ENCODE assay signal across 10 cellular contexts in the genomic region with DNA sequence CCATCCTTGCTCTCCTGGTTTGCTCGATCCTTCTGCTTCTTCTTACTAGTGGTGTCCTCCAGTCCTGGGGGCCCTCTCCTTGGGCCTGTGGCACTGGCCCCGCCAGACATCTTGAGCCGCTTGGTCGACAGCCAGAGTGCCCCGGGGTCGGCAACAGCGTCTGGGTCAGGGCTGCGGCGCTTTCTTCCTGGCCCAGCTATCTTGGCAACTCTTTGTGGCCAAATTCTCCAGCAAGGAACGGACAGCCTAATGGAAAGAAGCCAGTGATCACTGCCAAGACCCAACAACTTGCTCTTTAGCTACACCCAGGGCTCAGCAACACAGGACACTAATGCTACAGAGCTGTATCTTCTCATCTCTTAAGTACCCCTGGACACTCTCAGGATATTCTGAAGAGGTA. TPM values are rescaled to one million over a fixed set of nuclear protein-coding genes. Genes with fewer than 3 reads are reported as not detected.
DNase-seq lines count a peak whose midpoint lies in the region; ATAC-seq lines count a peak whose summit lies in the region.
"Had no signal": no experiment of that assay in that cellular context is flagged by ENCODE, and none has a peak within 500 bp of the region (broad histone marks: within the 10 kb centered on the region; RNA-seq: fewer than 3 reads in every experiment).

No MANE protein-coding gene starts in this region.

- intact Hi-C loops in activated T-helper 2 cell treated with anti-CD3 and anti-CD28 coated beads, Interferon-gamma antibody, Interleukin-2, Interleukin-4, amounts not matched to agents 10 μg/mL and 5 μg/mL and 100 μg/mL, durations not matched to agents 14 hours and 24 hours and 36 hours (cut with micrococcal nuclease), result no loop called here
- intact Hi-C loops in right cardiac atrium (cut with DNase I), result no loop called here

- no peaks in the 10 kb centered on the region for H3K27me3 Mint-ChIP-seq in activated naive CD4-positive, alpha-beta T cell treated with anti-CD3 and anti-CD28 coated beads, Interleukin-2, amount 10 ng/mL, durations not matched to agents 7 days and 5 days
- no peaks in the 10 kb centered on the region for H3K27me3 Mint-ChIP-seq in activated T-helper 2 cell treated with anti-CD3 and anti-CD28 coated beads, Interferon-gamma antibody, Interleukin-2, Interleukin-4, amounts not matched to agents 10 μg/mL and 5 μg/mL and 100 μg/mL, durations not matched to agents 14 hours and 24 hours and 36 hours (ENCODE audit: low read depth)

- WGBS in right cardiac atrium, result 35% methylated on average over 10 of the region's 10 CpGs

- DNase-seq in activated naive CD4-positive, alpha-beta T cell treated with anti-CD3 and anti-CD28 coated beads, Interleukin-2, amount 10 ng/mL, durations not matched to agents 7 days and 5 days, result no peak
- no peak for DNase-seq in activated naive CD4-positive, alpha-beta T cell (lab: John Stamatoyannopoulos, UW)
- no peak for DNase-seq in activated T-helper 2 cell treated with anti-CD3 and anti-CD28 coated beads, Interferon-gamma antibody, Interleukin-2, Interleukin-4, amounts not matched to agents 10 μg/mL and 5 μg/mL and 100 μg/mL, durations not matched to agents 14 hours and 24 hours and 36 hours (ENCODE audit: low spot score)
- DNase-seq in right cardiac atrium (peak in 2 of 3 donors; percentile 72 to 78), LoVo (ENCODE audit: low spot score) (no peak), SKM-1 (lab: John Stamatoyannopoulos, UW; ENCODE audit: unreplicated experiment) (no peak), HCEC 1CT (no peak)
- DNase-seq: C1 segment of cervical spinal cord, MV-4-11 had no signal

- H3K4me1 Mint-ChIP-seq in activated naive CD4-positive, alpha-beta T cell treated with anti-CD3 and anti-CD28 coated beads, Interleukin-2, amount 10 ng/mL, durations not matched to agents 7 days and 5 days, result peaks cover 24% of the 10 kb centered on the region
- peaks cover 11% of the 10 kb centered on the region for H3K4me1 Mint-ChIP-seq in activated T-helper 2 cell treated with anti-CD3 and anti-CD28 coated beads, Interferon-gamma antibody, Interleukin-2, Interleukin-4, amounts not matched to agents 10 μg/mL and 5 μg/mL and 100 μg/mL, durations not matched to agents 14 hours and 24 hours and 36 hours (ENCODE audit: low read depth)

- H3K9me3 ChIP-seq in right cardiac atrium (ENCODE audit: control insufficient read depth, low read length) (no peaks in the 10 kb centered on the region), subcutaneous abdominal adipose tissue (ENCODE audit: control insufficient read depth in 5 of 5, low read length in 5 of 5) (no peaks in the 10 kb centered on the region)

- peak overlapping the region; percentile 96 to 100 (median 98) for H3K9ac ChIP-seq in subcutaneous abdominal adipose tissue (ENCODE audit: low read length in 5 of 5)

- CTCF ChIA-PET in activated naive CD4-positive, alpha-beta T cell treated with anti-CD3 and anti-CD28 coated beads, Interleukin-2, amount 10 ng/mL, durations not matched to agents 7 days and 5 days (lab: Charles Lee), result no interaction called here

- H3K36me3 ChIP-seq in subcutaneous abdominal adipose tissue (ENCODE audit: control insufficient read depth in 5 of 5, insufficient read depth in 5 of 5, low read length in 5 of 5), result peaks cover 0 to 81% (median 73%) of the 10 kb centered on the region in 5 donors

- H3K4me3 ChIP-seq in right cardiac atrium (ENCODE audit: low read length) (no peak overlapping the region), subcutaneous abdominal adipose tissue (ENCODE audit: low read depth in 1 of 5, low read length in 5 of 5) (peak overlapping the region in 3 of 5 donors; percentile 2 to 93 (median 80))

- peak overlapping the region; percentile 87 for H3K4me3 Mint-ChIP-seq in activated naive CD4-positive, alpha-beta T cell treated with anti-CD3 and anti-CD28 coated beads, Interleukin-2, amount 10 ng/mL, durations not matched to agents 7 days and 5 days
- H3K4me3 Mint-ChIP-seq in activated T-helper 2 cell treated with anti-CD3 and anti-CD28 coated beads, Interferon-gamma antibody, Interleukin-2, Interleukin-4, amounts not matched to agents 10 μg/mL and 5 μg/mL and 100 μg/mL, durations not matched to agents 14 hours and 24 hours and 36 hours (ENCODE audit: low read depth), result peak overlapping the region; percentile 88

- H3K27ac ChIP-seq in right cardiac atrium (ENCODE audit: low read length) (peak overlapping the region; percentile 96), subcutaneous abdominal adipose tissue (ENCODE audit: low read depth, low read length) (peak overlapping the region; percentile 94)

- H3K9me3 Mint-ChIP-seq in activated naive CD4-positive, alpha-beta T cell treated with anti-CD3 and anti-CD28 coated beads, Interleukin-2, amount 10 ng/mL, durations not matched to agents 7 days and 5 days, result no peaks in the 10 kb centered on the region
- no peaks in the 10 kb centered on the region for H3K9me3 Mint-ChIP-seq in activated T-helper 2 cell treated with anti-CD3 and anti-CD28 coated beads, Interferon-gamma antibody, Interleukin-2, Interleukin-4, amounts not matched to agents 10 μg/mL and 5 μg/mL and 100 μg/mL, durations not matched to agents 14 hours and 24 hours and 36 hours

- peaks cover 7% of the 10 kb centered on the region for H3K4me1 ChIP-seq in right cardiac atrium (ENCODE audit: control insufficient read depth, insufficient read depth, low read length)
- peaks cover 12 to 35% (median 26%) of the 10 kb centered on the region in 5 donors for H3K4me1 ChIP-seq in subcutaneous abdominal adipose tissue (ENCODE audit: control insufficient read depth in 5 of 5, insufficient read depth in 5 of 5, low read length in 5 of 5)

- H3K27me3 ChIP-seq in right cardiac atrium (ENCODE audit: control insufficient read depth, insufficient read depth) (no peaks in the 10 kb centered on the region), subcutaneous abdominal adipose tissue (ENCODE audit: control insufficient read depth in 5 of 5, insufficient read depth in 4 of 5, low read length in 5 of 5) (no peaks in the 10 kb centered on the region)

- peaks cover 34% of the 10 kb centered on the region for H3K36me3 Mint-ChIP-seq in activated naive CD4-positive, alpha-beta T cell treated with anti-CD3 and anti-CD28 coated beads, Interleukin-2, amount 10 ng/mL, durations not matched to agents 7 days and 5 days
- peaks cover 48% of the 10 kb centered on the region for H3K36me3 Mint-ChIP-seq in activated T-helper 2 cell treated with anti-CD3 and anti-CD28 coated beads, Interferon-gamma antibody, Interleukin-2, Interleukin-4, amounts not matched to agents 10 μg/mL and 5 μg/mL and 100 μg/mL, durations not matched to agents 14 hours and 24 hours and 36 hours (ENCODE audit: low read depth)

- no peak for ATAC-seq in right cardiac atrium

- peak overlapping the region; percentile 92 for H3K27ac Mint-ChIP-seq in activated naive CD4-positive, alpha-beta T cell treated with anti-CD3 and anti-CD28 coated beads, Interleukin-2, amount 10 ng/mL, durations not matched to agents 7 days and 5 days
- no peak overlapping the region for H3K27ac Mint-ChIP-seq in activated T-helper 2 cell treated with anti-CD3 and anti-CD28 coated beads, Interferon-gamma antibody, Interleukin-2, Interleukin-4, amounts not matched to agents 10 μg/mL and 5 μg/mL and 100 μg/mL, durations not matched to agents 14 hours and 24 hours and 36 hours

RNA-seq across cellular contexts. Expression of a gene that starts 1.6 kb away (rescaled TPM):
- 47.9 and 54.8 TPM in 2 replicates for total RNA-seq in activated T-helper 2 cell treated with anti-CD3 and anti-CD28 coated beads, Interferon-gamma antibody, Interleukin-2, Interleukin-4, amounts not matched to agents 10 μg/mL and 5 μg/mL and 100 μg/mL, durations not matched to agents 14 hours and 24 hours and 36 hours
- total RNA-seq in right cardiac atrium, result 10 to 100 TPM; 38.4 to 62.8 (median 56.1) TPM
- 25.5 TPM for polyA plus RNA-seq in right cardiac atrium

RNA-seq across cellular contexts. Expression of a gene that starts 13.8 kb away (rescaled TPM):
- total RNA-seq in activated T-helper 2 cell treated with anti-CD3 and anti-CD28 coated beads, Interferon-gamma antibody, Interleukin-2, Interleukin-4, amounts not matched to agents 10 μg/mL and 5 μg/mL and 100 μg/mL, durations not matched to agents 14 hours and 24 hours and 36 hours, result 0.34 TPM in 1 of 2 replicates, not detected in the other
- 100 to 1,000 TPM; 725 to 914 (median 824) TPM for total RNA-seq in right cardiac atrium
- 803 TPM for polyA plus RNA-seq in right cardiac atrium

RNA-seq across cellular contexts. Expression of a gene that starts 14.5 kb away (rescaled TPM):
- 209 and 226 TPM in 2 replicates for total RNA-seq in activated T-helper 2 cell treated with anti-CD3 and anti-CD28 coated beads, Interferon-gamma antibody, Interleukin-2, Interleukin-4, amounts not matched to agents 10 μg/mL and 5 μg/mL and 100 μg/mL, durations not matched to agents 14 hours and 24 hours and 36 hours
- 100 to 1,000 TPM; 155 to 188 (median 158) TPM for total RNA-seq in right cardiac atrium
- polyA plus RNA-seq in right cardiac atrium, result 132 TPM

RNA-seq across cellular contexts. Expression of a gene that starts 25.2 kb away (rescaled TPM):
- 145 and 164 TPM in 2 replicates for total RNA-seq in activated T-helper 2 cell treated with anti-CD3 and anti-CD28 coated beads, Interferon-gamma antibody, Interleukin-2, Interleukin-4, amounts not matched to agents 10 μg/mL and 5 μg/mL and 100 μg/mL, durations not matched to agents 14 hours and 24 hours and 36 hours
- total RNA-seq in right cardiac atrium, result 10 to 100 TPM; 59.2 to 74.7 (median 65.9) TPM
- 23.3 TPM for polyA plus RNA-seq in right cardiac atrium

RNA-seq across cellular contexts. Expression of a gene that starts 47.1 kb away (rescaled TPM):
- total RNA-seq in activated T-helper 2 cell treated with anti-CD3 and anti-CD28 coated beads, Interferon-gamma antibody, Interleukin-2, Interleukin-4, amounts not matched to agents 10 μg/mL and 5 μg/mL and 100 μg/mL, durations not matched to agents 14 hours and 24 hours and 36 hours, result 24.4 and 24.9 TPM in 2 replicates
- 10 to 100 TPM; 13.3 to 15.4 (median 14.4) TPM for total RNA-seq in right cardiac atrium
- 12.0 TPM for polyA plus RNA-seq in right cardiac atrium

Comparison
In these comparisons a context has a peak if more than half of its experiments do, and no peak if none do; other contexts are left out.
1. DNase-seq: peak in right cardiac atrium (2 of 3); none in activated naive CD4-positive, alpha-beta T cell treated with anti-CD3 and anti-CD28 coated beads, Interleukin-2, amount 10 ng/mL, durations not matched to agents 7 days and 5 days (single experiment), activated naive CD4-positive, alpha-beta T cell (0 of 4), activated T-helper 2 cell treated with anti-CD3 and anti-CD28 coated beads, Interferon-gamma antibody, Interleukin-2, Interleukin-4, amounts not matched to agents 10 μg/mL and 5 μg/mL and 100 μg/mL, durations not matched to agents 14 hours and 24 hours and 36 hours (single experiment), LoVo (single experiment), SKM-1 (single experiment) and HCEC 1CT (single experiment).
2. RNA of a gene that starts 13.8 kb away (total RNA-seq): 725 to 914 TPM in right cardiac atrium; 0.34 TPM in activated T-helper 2 cell treated with anti-CD3 and anti-CD28 coated beads, Interferon-gamma antibody, Interleukin-2, Interleukin-4, amounts not matched to agents 10 μg/mL and 5 μg/mL and 100 μg/mL, durations not matched to agents 14 hours and 24 hours and 36 hours; every median in the first group is over 100 times any median in the second.